In the genomic region with DNA sequence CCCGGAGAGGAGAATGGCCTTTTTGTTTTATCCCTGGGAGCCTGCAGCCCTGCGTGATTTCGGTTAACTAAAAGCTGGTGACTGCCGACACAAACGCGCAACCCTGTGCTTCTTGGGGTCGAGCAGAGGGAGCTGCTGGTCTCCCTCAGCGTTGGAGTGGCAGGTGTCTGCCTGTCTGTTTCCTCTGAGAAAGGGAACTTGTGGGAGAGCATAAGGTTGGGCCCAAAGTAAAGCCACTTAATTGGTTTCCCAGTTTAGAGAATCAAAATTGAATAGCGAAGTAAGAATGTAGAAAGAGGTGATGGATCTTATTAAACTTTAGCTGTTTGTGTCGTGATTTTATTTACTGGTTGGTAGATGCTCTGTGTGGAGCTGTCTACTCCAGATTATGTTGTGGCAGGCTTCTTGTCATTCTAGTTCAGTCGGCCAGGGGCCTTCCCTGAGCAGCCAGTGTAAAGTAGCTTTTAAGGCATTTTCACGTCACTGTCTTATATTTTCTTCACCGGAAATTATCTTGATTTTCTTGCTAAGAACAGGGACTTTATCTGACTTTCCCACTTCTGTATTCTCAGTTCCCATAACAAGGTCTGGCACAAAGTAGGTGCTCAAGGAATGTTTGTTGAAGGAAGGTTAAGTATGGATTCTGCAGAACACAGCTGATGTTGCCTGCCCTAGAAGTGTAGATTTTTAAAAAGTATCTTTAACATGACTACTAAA, we compare ENCODE assay signal across 8 cellular contexts. TPM values are rescaled to one million over a fixed set of nuclear protein-coding genes. Genes with fewer than 3 reads are reported as not detected.
DNase-seq lines count a peak whose midpoint lies in the region; ATAC-seq and TF ChIP-seq lines count a peak whose summit lies in the region.

No MANE protein-coding gene starts in this region.

- peaks cover 38 to 43% of the 10 kb centered on the region in 2 experiments for H3K36me3 ChIP-seq in SK-N-SH (replicated peaks in 1 of 2; ENCODE audit: control insufficient read depth in 1 of 2, insufficient read depth in 2 of 2, low read length in 1 of 2)
- peaks cover 45% of the 10 kb centered on the region for H3K36me3 ChIP-seq in osteoblast (ENCODE audit: insufficient read depth, low read length)

- H4K20me1 ChIP-seq in SK-N-SH (ENCODE audit: insufficient read depth) (no peaks in the 10 kb centered on the region), osteoblast (ENCODE audit: insufficient read depth, low read length) (no peaks in the 10 kb centered on the region)

- WGBS in SK-N-SH (ENCODE audit: low lambda C conversion rate), result under 1% methylated on average over 12 of the region's 13 CpGs

- H2AFZ ChIP-seq in SK-N-SH (ENCODE audit: low read depth) (peak overlapping the region; percentile 66), osteoblast (ENCODE audit: low read length) (peak overlapping the region; percentile 88)

- DNase-seq in NCI-H748 (lab: John Stamatoyannopoulos, UW; ENCODE audit: unreplicated experiment), result peak; percentile 56
- no peak for DNase-seq in NCI-H748 treated with DMSO at 0.1 percent for 48 hours (lab: John Stamatoyannopoulos, UW)
- DNase-seq in SK-N-SH, result peak; percentile 11
- DNase-seq in osteoblast (ENCODE audit: insufficient read length, low spot score, missing footprints), result no peak
- DNase-seq in NCI-H524 (lab: John Stamatoyannopoulos, UW), result no peak
- no peak for DNase-seq in NCI-H510A treated with DMSO at 0.1 percent for 48 hours (lab: John Stamatoyannopoulos, UW)

- no peaks in the 10 kb centered on the region for H3K9me3 ChIP-seq in SK-N-SH
- H3K9me3 ChIP-seq in osteoblast (ENCODE audit: low read depth, low read length), result no peaks in the 10 kb centered on the region

- peak overlapping the region; percentile 83 to 97 for H3K4me3 ChIP-seq in SK-N-SH (ENCODE audit: low read depth in 2 of 2, low read length in 1 of 2)
- H3K4me3 ChIP-seq in osteoblast (ENCODE audit: insufficient read depth, low read length), result peak overlapping the region; percentile 90

- H3K4me1 ChIP-seq in SK-N-SH (ENCODE audit: control insufficient read depth in 1 of 2, insufficient read depth in 2 of 2, low read depth in 1 of 2, low read length in 1 of 2), result peaks cover 0 to 3% of the 10 kb centered on the region in 2 experiments; a peak in 2 of 4 replicates
- peaks cover 10% of the 10 kb centered on the region for H3K4me1 ChIP-seq in osteoblast (ENCODE audit: insufficient read depth, low read length)

- no peak for TF ChIP-seq RAD21 in SK-N-SH (IDR thresholded peaks at IDR 0.05; ENCODE audit: low read length)

- H3K27ac ChIP-seq in SK-N-SH (ENCODE audit: low read depth in 2 of 2, low read length in 1 of 2) (peak overlapping the region; percentile 81 to 86), osteoblast (ENCODE audit: low read depth, low read length) (peak overlapping the region; percentile 96)

- H3K27me3 ChIP-seq in SK-N-SH (ENCODE audit: insufficient read depth), result no peaks in the 10 kb centered on the region
- H3K27me3 ChIP-seq in osteoblast (ENCODE audit: insufficient read depth, low read length), result no peaks in the 10 kb centered on the region

- H3K79me2 ChIP-seq in SK-N-SH (ENCODE audit: insufficient read depth), result peaks cover 54% of the 10 kb centered on the region
- H3K79me2 ChIP-seq in osteoblast (ENCODE audit: insufficient read depth, low read length), result peaks cover 49% of the 10 kb centered on the region

- H3K9ac ChIP-seq in SK-N-SH, result peak overlapping the region; percentile 97

- CTCF ChIA-PET in SK-N-SH (lab: Yijun Ruan, JAX), result interaction anchor here (0.8 to 2.3 kb wide), 3 partner anchors 143 to 268 kb away, joined by 3 to 15 read pairs (median 4); no protein-coding TSS in a partner anchor

- TF ChIP-seq CTCF in SK-N-SH (IDR thresholded peaks at IDR 0.05) (no peak), osteoblast (IDR thresholded peaks at IDR 0.05; ENCODE audit: extremely low read depth, low read depth, low read length) (no peak)

- peak; percentile 7 for ATAC-seq in HG02763 (IDR thresholded peaks at IDR 0.05; ENCODE audit: unreplicated experiment)
- ATAC-seq in esophagus mucosa, result peak; percentile 14

- TF ChIP-seq EP300 in SK-N-SH (IDR thresholded peaks at IDR 0.05; ENCODE audit: borderline replicate concordance in 1 of 2, low read depth in 1 of 2, low read length in 1 of 2), result no peak

- H3K4me2 ChIP-seq in SK-N-SH (peak overlapping the region; percentile 87), osteoblast (ENCODE audit: insufficient read depth, low read length) (peak overlapping the region; percentile 96)

- H3F3A ChIP-seq in SK-N-SH (replicated peaks; ENCODE audit: insufficient read depth), result no peaks in the 10 kb centered on the region

- POLR2A ChIA-PET in SK-N-SH (lab: Yijun Ruan, JAX), result interaction anchor here (1.0 to 1.6 kb wide), 5 partner anchors 16 to 269 kb away, joined by 3 to 5 read pairs (median 3); no protein-coding TSS in a partner anchor

- no peaks in the 10 kb centered on the region for H3K9me2 ChIP-seq in SK-N-SH

TF ChIP-seq in SK-N-SH, 30 proteins besides CTCF, POLR2A, EP300 and RAD21 (continues in another document):
- TF ChIP-seq FOXM1 (IDR thresholded peaks at IDR 0.05; ENCODE audit: low read depth) (no peak), JUND (IDR thresholded peaks at IDR 0.05) (no peak), FOSL2 (IDR thresholded peaks at IDR 0.05; ENCODE audit: borderline replicate concordance, low read depth) (no peak), RCOR1 (IDR thresholded peaks at IDR 0.05; ENCODE audit: low read length) (no peak)
- TF ChIP-seq, protein P1, sequence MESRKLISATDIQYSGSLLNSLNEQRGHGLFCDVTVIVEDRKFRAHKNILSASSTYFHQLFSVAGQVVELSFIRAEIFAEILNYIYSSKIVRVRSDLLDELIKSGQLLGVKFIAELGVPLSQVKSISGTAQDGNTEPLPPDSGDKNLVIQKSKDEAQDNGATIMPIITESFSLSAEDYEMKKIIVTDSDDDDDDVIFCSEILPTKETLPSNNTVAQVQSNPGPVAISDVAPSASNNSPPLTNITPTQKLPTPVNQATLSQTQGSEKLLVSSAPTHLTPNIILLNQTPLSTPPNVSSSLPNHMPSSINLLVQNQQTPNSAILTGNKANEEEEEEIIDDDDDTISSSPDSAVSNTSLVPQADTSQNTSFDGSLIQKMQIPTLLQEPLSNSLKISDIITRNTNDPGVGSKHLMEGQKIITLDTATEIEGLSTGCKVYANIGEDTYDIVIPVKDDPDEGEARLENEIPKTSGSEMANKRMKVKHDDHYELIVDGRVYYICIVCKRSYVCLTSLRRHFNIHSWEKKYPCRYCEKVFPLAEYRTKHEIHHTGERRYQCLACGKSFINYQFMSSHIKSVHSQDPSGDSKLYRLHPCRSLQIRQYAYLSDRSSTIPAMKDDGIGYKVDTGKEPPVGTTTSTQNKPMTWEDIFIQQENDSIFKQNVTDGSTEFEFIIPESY (IDR thresholded peaks at IDR 0.05; ENCODE audit: borderline replicate concordance, low read depth), result no peak
- TF ChIP-seq, protein P2, sequence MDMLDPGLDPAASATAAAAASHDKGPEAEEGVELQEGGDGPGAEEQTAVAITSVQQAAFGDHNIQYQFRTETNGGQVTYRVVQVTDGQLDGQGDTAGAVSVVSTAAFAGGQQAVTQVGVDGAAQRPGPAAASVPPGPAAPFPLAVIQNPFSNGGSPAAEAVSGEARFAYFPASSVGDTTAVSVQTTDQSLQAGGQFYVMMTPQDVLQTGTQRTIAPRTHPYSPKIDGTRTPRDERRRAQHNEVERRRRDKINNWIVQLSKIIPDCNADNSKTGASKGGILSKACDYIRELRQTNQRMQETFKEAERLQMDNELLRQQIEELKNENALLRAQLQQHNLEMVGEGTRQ (IDR thresholded peaks at IDR 0.05; ENCODE audit: borderline replicate concordance, low read depth, low read length), result no peak
- TF ChIP-seq, protein P3, sequence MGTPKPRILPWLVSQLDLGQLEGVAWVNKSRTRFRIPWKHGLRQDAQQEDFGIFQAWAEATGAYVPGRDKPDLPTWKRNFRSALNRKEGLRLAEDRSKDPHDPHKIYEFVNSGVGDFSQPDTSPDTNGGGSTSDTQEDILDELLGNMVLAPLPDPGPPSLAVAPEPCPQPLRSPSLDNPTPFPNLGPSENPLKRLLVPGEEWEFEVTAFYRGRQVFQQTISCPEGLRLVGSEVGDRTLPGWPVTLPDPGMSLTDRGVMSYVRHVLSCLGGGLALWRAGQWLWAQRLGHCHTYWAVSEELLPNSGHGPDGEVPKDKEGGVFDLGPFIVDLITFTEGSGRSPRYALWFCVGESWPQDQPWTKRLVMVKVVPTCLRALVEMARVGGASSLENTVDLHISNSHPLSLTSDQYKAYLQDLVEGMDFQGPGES (IDR thresholded peaks at IDR 0.05; ENCODE audit: low read depth, low read length), result no peak
- TF ChIP-seq, protein P4, sequence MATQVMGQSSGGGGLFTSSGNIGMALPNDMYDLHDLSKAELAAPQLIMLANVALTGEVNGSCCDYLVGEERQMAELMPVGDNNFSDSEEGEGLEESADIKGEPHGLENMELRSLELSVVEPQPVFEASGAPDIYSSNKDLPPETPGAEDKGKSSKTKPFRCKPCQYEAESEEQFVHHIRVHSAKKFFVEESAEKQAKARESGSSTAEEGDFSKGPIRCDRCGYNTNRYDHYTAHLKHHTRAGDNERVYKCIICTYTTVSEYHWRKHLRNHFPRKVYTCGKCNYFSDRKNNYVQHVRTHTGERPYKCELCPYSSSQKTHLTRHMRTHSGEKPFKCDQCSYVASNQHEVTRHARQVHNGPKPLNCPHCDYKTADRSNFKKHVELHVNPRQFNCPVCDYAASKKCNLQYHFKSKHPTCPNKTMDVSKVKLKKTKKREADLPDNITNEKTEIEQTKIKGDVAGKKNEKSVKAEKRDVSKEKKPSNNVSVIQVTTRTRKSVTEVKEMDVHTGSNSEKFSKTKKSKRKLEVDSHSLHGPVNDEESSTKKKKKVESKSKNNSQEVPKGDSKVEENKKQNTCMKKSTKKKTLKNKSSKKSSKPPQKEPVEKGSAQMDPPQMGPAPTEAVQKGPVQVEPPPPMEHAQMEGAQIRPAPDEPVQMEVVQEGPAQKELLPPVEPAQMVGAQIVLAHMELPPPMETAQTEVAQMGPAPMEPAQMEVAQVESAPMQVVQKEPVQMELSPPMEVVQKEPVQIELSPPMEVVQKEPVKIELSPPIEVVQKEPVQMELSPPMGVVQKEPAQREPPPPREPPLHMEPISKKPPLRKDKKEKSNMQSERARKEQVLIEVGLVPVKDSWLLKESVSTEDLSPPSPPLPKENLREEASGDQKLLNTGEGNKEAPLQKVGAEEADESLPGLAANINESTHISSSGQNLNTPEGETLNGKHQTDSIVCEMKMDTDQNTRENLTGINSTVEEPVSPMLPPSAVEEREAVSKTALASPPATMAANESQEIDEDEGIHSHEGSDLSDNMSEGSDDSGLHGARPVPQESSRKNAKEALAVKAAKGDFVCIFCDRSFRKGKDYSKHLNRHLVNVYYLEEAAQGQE (IDR thresholded peaks at IDR 0.05; ENCODE audit: low read depth, low read length), result no peak

RNA-seq across cellular contexts. Expression of a gene that starts 0.7 kb away (rescaled TPM):
- 19.4 and 20.6 TPM in 2 replicates for polyA plus RNA-seq in SK-N-SH (2012; rRNA removed)
- 24.9 and 41.3 TPM in 2 replicates for polyA plus RNA-seq in SK-N-SH (2012; cell fraction: cytosol; rRNA removed)
- polyA plus RNA-seq in SK-N-SH (2012; cell fraction: nucleus; rRNA removed), result 13.2 and 25.5 TPM in 2 replicates
- total RNA-seq in esophagus mucosa (14.4 TPM), osteoblast (15.3 and 16.6 TPM in 2 replicates)

RNA-seq across cellular contexts. Expression of a gene that starts 20.4 kb away (rescaled TPM):
- not detected in 2 replicates for polyA plus RNA-seq in SK-N-SH (2012; rRNA removed)
- not detected in 2 replicates for polyA plus RNA-seq in SK-N-SH (2012; cell fraction: cytosol; rRNA removed)
- polyA plus RNA-seq in SK-N-SH (2012; cell fraction: nucleus; rRNA removed), result not detected in 2 replicates
- total RNA-seq in esophagus mucosa (not detected), osteoblast (not detected in 2 replicates)

Comparison
In these comparisons a context has a peak if more than half of its experiments do, and no peak if none do; other contexts are left out.
1. DNase-seq: peak in NCI-H748 (single experiment) and SK-N-SH (single experiment); none in NCI-H748 treated with DMSO at 0.1 percent for 48 hours (single experiment), osteoblast (single experiment), NCI-H524 (0 of 2) and NCI-H510A treated with DMSO at 0.1 percent for 48 hours (single experiment).